In the genomic region with DNA sequence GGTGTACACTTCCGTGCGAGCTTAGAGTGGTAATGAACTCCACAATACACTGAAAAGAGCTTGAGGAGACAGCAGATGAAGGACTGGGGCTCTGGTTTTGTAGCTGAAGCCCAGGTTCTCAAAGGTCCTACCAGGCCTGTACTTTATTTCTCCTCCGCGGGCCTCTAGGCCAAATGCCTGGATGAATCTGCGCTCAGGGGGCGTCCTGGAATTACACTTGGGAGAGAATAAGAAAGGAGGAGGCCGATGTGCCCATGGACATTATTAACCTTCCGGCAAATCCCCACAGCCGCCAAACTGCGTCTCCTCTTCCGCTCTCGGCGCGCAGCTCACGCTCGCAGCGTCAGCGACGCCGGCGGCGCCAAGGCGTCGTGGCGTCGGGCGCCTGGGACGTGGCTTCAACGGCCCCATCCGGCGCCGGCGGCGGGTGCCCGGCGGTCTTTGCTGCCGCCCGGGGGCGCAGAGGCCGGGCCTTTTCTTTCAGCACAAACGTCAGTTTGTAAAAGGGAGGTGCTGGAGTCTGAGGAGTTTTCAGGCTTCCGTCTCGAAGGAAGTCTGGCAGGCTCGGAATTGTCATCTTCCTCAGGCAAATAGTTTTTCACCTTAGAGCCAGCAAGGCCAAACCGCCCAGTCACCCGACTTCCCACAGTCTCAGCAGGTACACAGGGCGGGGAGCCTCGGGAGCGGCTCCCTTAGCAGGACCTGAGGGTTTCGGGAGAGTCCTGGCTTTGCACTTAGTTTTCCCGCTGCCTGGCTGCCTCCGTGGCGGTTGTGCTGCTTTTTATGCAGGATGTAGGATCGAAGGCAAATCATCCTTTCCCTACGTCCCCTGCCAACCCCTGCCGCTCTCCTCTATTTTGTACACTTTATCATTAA, we compare ENCODE assay signal across 8 cellular contexts. TPM values are rescaled to one million over a fixed set of nuclear protein-coding genes. Genes with fewer than 3 reads are reported as not detected.
A peak's percentile ranks its signal among the peaks of the same experiment; 100 is the strongest.
DNase-seq lines count a peak whose midpoint lies in the region; ATAC-seq, FAIRE-seq and TF ChIP-seq lines count a peak whose summit lies in the region.

Gene CCDC7 (plus strand): TSS at position 401 of the 876 bp plus-strand sequence. CDS start 5,503 bp downstream, outside the sequence.

- peak within 1 kb of the TSS; percentile 92 for H2AFZ ChIP-seq in endothelial cell of umbilical vein (ENCODE audit: low read depth, low read length)

- CTCF ChIA-PET in endothelial cell of umbilical vein (lab: Charles Lee), result interaction anchor here (1.0 to 1.9 kb wide), 4 partner anchors 8 to 563 kb away, joined by 3 to 13 read pairs (median 5); no protein-coding TSS in a partner anchor

- dilution Hi-C loops in endothelial cell of umbilical vein (cut with MboI; ENCODE audit: extremely low pct_ligation_motif_present, low sequenced_read_pairs), result no loop called here

- peak within 1 kb of the TSS; percentile 99 for H3K4me2 ChIP-seq in endothelial cell of umbilical vein (ENCODE audit: insufficient read depth, low read length)

- no peaks in the 10 kb centered on the region for H3K9me1 ChIP-seq in endothelial cell of umbilical vein (replicated peaks; ENCODE audit: control insufficient read depth, extremely low read depth, insufficient read depth, low read length)

- TSS peak; percentile 93 for BruUV-seq in endothelial cell of umbilical vein (replicated peaks; lab: Mats Ljungman, UMichigan)

- TF ChIP-seq CTCF in endothelial cell of umbilical vein (IDR thresholded peaks at IDR 0.05; ENCODE audit: extremely low read depth in 1 of 2, insufficient read depth in 1 of 2, low read depth in 1 of 2, low read length in 2 of 2), result peak; percentile 53 to 63

- H3K36me3 ChIP-seq in NT2/D1 (ENCODE audit: insufficient read depth, insufficient read length, low read length) (no peaks in the 10 kb centered on the region), endothelial cell of umbilical vein (ENCODE audit: control insufficient read depth in 2 of 2, extremely low read depth in 1 of 2, insufficient read depth in 2 of 2, low read length in 2 of 2) (no peaks in the 10 kb centered on the region)

- ATAC-seq in GM21367 (IDR thresholded peaks at IDR 0.05; ENCODE audit: unreplicated experiment), result peak; percentile 97

- H3K4me3 ChIP-seq in NT2/D1 (ENCODE audit: insufficient read length, low read depth) (peak within 1 kb of the TSS; percentile 49), endothelial cell of umbilical vein (replicated peaks in 1 of 3; ENCODE audit: insufficient read depth in 1 of 3, low read depth in 1 of 3, low read length in 3 of 3) (peak within 1 kb of the TSS; percentile 47 to 91 (median 82))

- H4K20me1 ChIP-seq in endothelial cell of umbilical vein (replicated peaks; ENCODE audit: control insufficient read depth, extremely low read depth, insufficient read depth, low read length), result no peaks in the 10 kb centered on the region

- no peaks in the 10 kb centered on the region for H3K9me3 ChIP-seq in NT2/D1 (ENCODE audit: insufficient read depth, low read length)
- no peaks in the 10 kb centered on the region for H3K9me3 ChIP-seq in endothelial cell of umbilical vein (replicated peaks; ENCODE audit: control insufficient read depth, insufficient read depth, low read length)

- H3K27ac ChIP-seq in endothelial cell of umbilical vein (ENCODE audit: insufficient read depth, low read depth, low read length), result peak within 1 kb of the TSS; percentile 100

- DNase-seq in Caki2 (ENCODE audit: low read depth) (peak; percentile 93), HTR-8/SVneo (ENCODE audit: insufficient read length, low spot score) (peak; percentile 75), NT2/D1 (ENCODE audit: low read depth, low spot score) (peak; percentile 63), endothelial cell of umbilical vein (ENCODE audit: low read depth, low spot score) (peak; percentile 93), midbrain (lab: John Stamatoyannopoulos, UW) (peak; percentile 90)
- DNase-seq in activated CD8-positive, alpha-beta memory T cell treated with anti-CD3 and anti-CD28 coated beads, Interleukin-2, amount 50 U/mL, for 24 hours (ENCODE audit: extremely low read depth), result peak; percentile 48
- DNase-seq in stimulated activated CD8-positive, alpha-beta memory T cell treated with anti-CD3 and anti-CD28 coated beads, Interleukin-2, amount 100 ng/mL, for 1 hour (ENCODE audit: low read depth in 2 of 2), result peak; percentile 70 to 71

- H3K4me1 ChIP-seq in NT2/D1 (ENCODE audit: insufficient read depth, insufficient read length) (no peaks in the 10 kb centered on the region), endothelial cell of umbilical vein (ENCODE audit: control insufficient read depth, extremely low read depth, insufficient read depth, low read length) (peaks cover 8% of the 10 kb centered on the region)

- intact Hi-C loops in endothelial cell of umbilical vein (cut with micrococcal nuclease), result loop anchor here (1.0 to 2.0 kb wide), 5 partner anchors 34 to 563 kb away; partner anchors contain the start of gene ITGB1

- POLR2A ChIA-PET in endothelial cell of umbilical vein (lab: Charles Lee), result interaction anchor here (1.0 kb wide), 1 partner anchor 563 kb away, joined by 4 read pairs; no protein-coding TSS in a partner anchor

- H3K79me2 ChIP-seq in endothelial cell of umbilical vein (ENCODE audit: control insufficient read depth, insufficient read depth, low read length), result peaks cover 4% of the 10 kb centered on the region

- no peaks in the 10 kb centered on the region for H3K27me3 ChIP-seq in NT2/D1 (ENCODE audit: insufficient read depth, insufficient read length)
- peaks cover 2 to 15% of the 10 kb centered on the region in 2 experiments for H3K27me3 ChIP-seq in endothelial cell of umbilical vein (ENCODE audit: control insufficient read depth in 2 of 2, insufficient read depth in 2 of 2, low read length in 2 of 2)

- peak; percentile 93 for TF ChIP-seq POLR2A in endothelial cell of umbilical vein (IDR thresholded peaks at IDR 0.05; ENCODE audit: low read depth, low read length)

- H3K9ac ChIP-seq in NT2/D1 (ENCODE audit: insufficient read length, low read depth) (peak within 1 kb of the TSS; percentile 86), endothelial cell of umbilical vein (replicated peaks; ENCODE audit: extremely low read depth, insufficient read depth, low read length) (peak within 1 kb of the TSS; percentile 100)

- in situ Hi-C loops in Caki2 (cut with HindIII; ENCODE audit: low pct_unique_long_range_greater_than_20kb, low sequenced_read_pairs), result no loop called here

- FAIRE-seq in HTR-8/SVneo (lab: Jason Lieb, UNC), result peak; percentile 94
- peak; percentile 87 for FAIRE-seq in endothelial cell of umbilical vein (lab: Jason Lieb, UNC)

TF ChIP-seq in endothelial cell of umbilical vein, 7 proteins besides CTCF, POLR2A, EP300 and RAD21:
- peak; percentile 98 for TF ChIP-seq POLR2AphosphoS5 (IDR thresholded peaks at IDR 0.05; ENCODE audit: insufficient read depth, low read depth, low read length)
- TF ChIP-seq EZH2 (IDR thresholded peaks at IDR 0.05; ENCODE audit: borderline replicate concordance, low read depth, low read length, severe bottlenecking), result no peak
- TF ChIP-seq JUN (IDR thresholded peaks at IDR 0.05; ENCODE audit: borderline replicate concordance, insufficient read depth, insufficient read length, low read depth), result no peak
- peak; percentile 23 for TF ChIP-seq FOS (IDR thresholded peaks at IDR 0.05; ENCODE audit: borderline replicate concordance, insufficient read depth, low read length)
- no peak for TF ChIP-seq MAX (IDR thresholded peaks at IDR 0.05; ENCODE audit: insufficient read depth, insufficient read length)
- TF ChIP-seq GATA2 (IDR thresholded peaks at IDR 0.05; ENCODE audit: insufficient read depth, insufficient read length, low read depth, low read length), result no peak
- TF ChIP-seq MYC (IDR thresholded peaks at IDR 0.05; ENCODE audit: low read depth, low read length), result no peak
TF ChIP-seq in endothelial cell of umbilical vein: peak in this region for 2.

RNA-seq across cellular contexts. Expression of gene CCDC7, which starts in this region (rescaled TPM):
- 10.1 and 21.7 TPM in 2 replicates for total RNA-seq in Caki2 (2014; rRNA removed; shearing (Covaris generic); ENCODE audit: low replicate concordance)
- total RNA-seq in endothelial cell of umbilical vein, result 6.6 and 8.2 TPM in 2 replicates
- 0.30 and 0.35 TPM in 2 replicates for polyA plus RNA-seq in endothelial cell of umbilical vein
- 0.26 and 0.59 TPM in 2 replicates for polyA plus RNA-seq in endothelial cell of umbilical vein (2011; cell fraction: cytosol; rRNA removed)
- polyA plus RNA-seq in endothelial cell of umbilical vein (2011; cell fraction: nucleus; rRNA removed), result 3.8 and 4.5 TPM in 2 replicates
- polyA plus RNA-seq in endothelial cell of umbilical vein (2012), result 1.1 and 1.3 TPM in 2 replicates
- polyA minus RNA-seq in endothelial cell of umbilical vein, result 0.92 and 1.9 TPM in 2 replicates
- 1.8 TPM for polyA minus RNA-seq in endothelial cell of umbilical vein (2011; cell fraction: cytosol; rRNA and poly(A)+ RNA removed)
- 8.9 and 15.7 TPM in 2 replicates for polyA minus RNA-seq in endothelial cell of umbilical vein (2011; cell fraction: nucleus; rRNA and poly(A)+ RNA removed)

Comparison
In these comparisons a context has a peak if more than half of its experiments do, and no peak if none do; other contexts are left out.
1. Peak in every context shown above with its lines: DNase-seq, ATAC-seq, H3K4me3 ChIP-seq and H3K27ac ChIP-seq.